12 cellular contexts compared by ENCODE assay signal in the genomic region with DNA sequence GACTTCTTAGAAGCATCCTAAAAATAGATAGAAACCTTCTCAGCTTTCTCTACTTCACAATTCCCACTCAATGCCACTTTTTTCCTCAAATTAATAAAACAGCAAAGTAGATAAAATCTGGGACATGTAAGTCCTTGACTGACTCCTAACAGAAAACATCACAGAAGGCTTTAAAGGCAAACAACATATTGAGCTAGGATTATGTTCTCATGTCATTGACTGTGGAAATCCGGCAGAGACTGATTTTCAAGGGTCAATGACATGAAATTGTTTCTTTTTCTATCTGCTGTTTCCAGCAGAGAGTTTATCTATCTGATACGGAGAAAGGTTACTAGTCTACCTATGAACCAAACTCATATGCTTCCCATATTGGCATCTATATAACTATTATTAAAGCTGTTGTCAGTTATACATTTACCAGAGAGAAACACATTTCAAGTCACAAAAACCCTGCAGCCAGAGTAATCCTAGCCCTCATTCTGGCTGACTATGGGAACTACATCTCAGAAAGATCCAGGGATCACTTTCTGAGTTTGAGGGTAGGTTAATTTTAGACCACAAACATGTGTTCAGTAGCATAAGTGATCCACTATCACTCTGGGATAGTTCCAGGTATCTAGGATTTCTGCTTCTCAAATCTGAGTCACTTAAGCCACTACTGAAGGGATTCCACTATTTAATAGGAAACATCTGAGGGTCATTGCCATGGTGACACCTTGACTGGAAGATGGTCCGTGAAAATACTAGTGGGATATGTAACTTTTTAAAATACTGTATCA.
DNase-seq lines count a peak whose midpoint lies in the region; FAIRE-seq and TF ChIP-seq lines count a peak whose summit lies in the region.
"Had no signal": no experiment of that assay in that cellular context is flagged by ENCODE, and none has a peak within 500 bp of the region (broad histone marks: within the 10 kb centered on the region; RNA-seq: fewer than 3 reads in every experiment).

No MANE protein-coding gene starts in this region.

- H3K27me3 ChIP-seq in astrocyte (ENCODE audit: insufficient read depth, low read length): no peaks in the 10 kb centered on the region
- H3K27me3 ChIP-seq: spleen had no signal

- intact Hi-C loops in head of caudate nucleus (cut with DNase I): no loop called here

- H3K4me2 ChIP-seq in astrocyte (ENCODE audit: low read length): peak overlapping the region; percentile 63

- H3K4me1 Mint-ChIP-seq in astrocyte (ENCODE audit: low read depth, unreplicated experiment): peaks cover 31% of the 10 kb centered on the region

- H3K4me3 ChIP-seq in astrocyte (ENCODE audit: insufficient read depth, low read depth, low read length): no peak overlapping the region
- H3K4me3 ChIP-seq: spleen had no signal

- peaks cover 36% of the 10 kb centered on the region for H4K20me1 ChIP-seq in astrocyte (ENCODE audit: insufficient read depth, low read length)

- H3K9ac ChIP-seq in astrocyte (ENCODE audit: low read length): peak overlapping the region; percentile 53

- H3K27me3 Mint-ChIP-seq in astrocyte (ENCODE audit: low read depth, unreplicated experiment): no peaks in the 10 kb centered on the region
- H3K27me3 Mint-ChIP-seq: activated CD4-positive, alpha-beta memory T cell treated with anti-CD3 and anti-CD28 coated beads for 36 hours; naive thymus-derived CD4-positive, alpha-beta T cell had no signal

- DNase-seq in AG08395 (ENCODE audit: low spot score) (peak; percentile 29), GM03348 (ENCODE audit: low spot score) (peak; percentile 10), astrocyte (ENCODE audit: low read depth) (peak; percentile 84), kidney tubule cell (ENCODE audit: low spot score) (peak; percentile 41), substantia nigra (lab: John Stamatoyannopoulos, UW) (no peak), midbrain (lab: John Stamatoyannopoulos, UW) (no peak), head of caudate nucleus (no peak), NCI-H1105 (lab: John Stamatoyannopoulos, UW) (no peak)
- DNase-seq: activated CD4-positive, alpha-beta memory T cell treated with anti-CD3 and anti-CD28 coated beads for 36 hours; naive thymus-derived CD4-positive, alpha-beta T cell; spleen had no signal

- H3K9me3 Mint-ChIP-seq in astrocyte (ENCODE audit: unreplicated experiment): no peaks in the 10 kb centered on the region
- H3K9me3 Mint-ChIP-seq: activated CD4-positive, alpha-beta memory T cell treated with anti-CD3 and anti-CD28 coated beads for 36 hours; activated naive CD4-positive, alpha-beta T cell treated with anti-CD3 and anti-CD28 coated beads, Interleukin-2, amount 50 U/mL, for 72 hours had no signal

- H3K4me3 Mint-ChIP-seq in astrocyte (ENCODE audit: unreplicated experiment): no peak overlapping the region
- H3K4me3 Mint-ChIP-seq: activated CD4-positive, alpha-beta memory T cell treated with anti-CD3 and anti-CD28 coated beads for 36 hours; naive thymus-derived CD4-positive, alpha-beta T cell had no signal

- H3K9me3 ChIP-seq in astrocyte (ENCODE audit: insufficient read depth, low read depth, low read length): no peaks in the 10 kb centered on the region
- H3K9me3 ChIP-seq: spleen had no signal

- peaks cover 13% of the 10 kb centered on the region for H3K4me1 ChIP-seq in astrocyte (ENCODE audit: insufficient read depth, low read length)

- peaks cover 2% of the 10 kb centered on the region for H3K36me3 Mint-ChIP-seq in astrocyte (ENCODE audit: low read depth, unreplicated experiment)
- H3K36me3 Mint-ChIP-seq: activated naive CD4-positive, alpha-beta T cell treated with anti-CD3 and anti-CD28 coated beads, Interleukin-2, amount 50 U/mL, for 72 hours had no signal

- H3K79me2 ChIP-seq in astrocyte (ENCODE audit: insufficient read depth, low read length): peaks cover 46% of the 10 kb centered on the region

- peak; percentile 76 for FAIRE-seq in astrocyte (lab: Jason Lieb, UNC)

- no peak overlapping the region for H2AFZ ChIP-seq in astrocyte (ENCODE audit: low read depth, low read length)

- H3K27ac ChIP-seq in astrocyte (ENCODE audit: low read depth, low read length) (peak overlapping the region; percentile 72), substantia nigra (ENCODE audit: low read depth, low read length, poor library complexity, severe bottlenecking) (no peak overlapping the region)

- TF ChIP-seq CTCF in astrocyte (IDR thresholded peaks at IDR 0.05; ENCODE audit: insufficient read depth, low read depth, low read length): no peak

- H3K27ac Mint-ChIP-seq in astrocyte (ENCODE audit: unreplicated experiment): peak overlapping the region; percentile 97
- H3K27ac Mint-ChIP-seq: activated CD4-positive, alpha-beta memory T cell treated with anti-CD3 and anti-CD28 coated beads for 36 hours; activated naive CD4-positive, alpha-beta T cell treated with anti-CD3 and anti-CD28 coated beads, Interleukin-2, amount 50 U/mL, for 72 hours had no signal

- H3K36me3 ChIP-seq in astrocyte (ENCODE audit: insufficient read depth, low read length): no peaks in the 10 kb centered on the region

Comparison
In these comparisons a context has a peak if more than half of its experiments do, and no peak if none do; other contexts are left out.
1. DNase-seq: peak in AG08395 (single experiment), GM03348 (single experiment), astrocyte (single experiment) and kidney tubule cell (single experiment); none in substantia nigra (0 of 49), midbrain (single experiment), head of caudate nucleus (0 of 42) and NCI-H1105 (single experiment).